13 cellular contexts compared by ENCODE assay signal in genomic region chr2:17541514-17541950, GRCh38. TPM values are rescaled to one million over a fixed set of nuclear protein-coding genes. Genes with fewer than 3 reads are reported as not detected.
DNase-seq lines count a peak whose midpoint lies in the region; ATAC-seq and TF ChIP-seq lines count a peak whose summit lies in the region.
"Had no signal": no experiment of that assay in that cellular context is flagged by ENCODE, and none has a peak within 500 bp of the region (broad histone marks: within the 10 kb centered on the region; RNA-seq: fewer than 3 reads in every experiment).

No MANE protein-coding gene starts in this region.

- H3K27me3 Mint-ChIP-seq in naive thymus-derived CD4-positive, alpha-beta T cell, result peaks cover 59 to 76% (median 65%) of the 10 kb centered on the region in 5 donors

- H3K27me3 ChIP-seq in MM.1S (replicated peaks; ENCODE audit: insufficient read depth, low read length), result 0 out of 2 replicates have a peak, but pooled peaks cover 10% of the 10 kb centered on the region
- peaks cover 43% of the 10 kb centered on the region for H3K27me3 ChIP-seq in ectodermal cell (ENCODE audit: control insufficient read depth, insufficient read depth, low read length, poor library complexity, severe bottlenecking)
- no peaks in the 10 kb centered on the region for H3K27me3 ChIP-seq in mesendoderm (ENCODE audit: insufficient read depth, low read length, poor library complexity)
- H3K27me3 ChIP-seq in suprapubic skin, result peaks cover 26% of the 10 kb centered on the region
- peaks cover 0 to 6% of the 10 kb centered on the region in 2 donors for H3K27me3 ChIP-seq in naive thymus-derived CD4-positive, alpha-beta T cell (ENCODE audit: control insufficient read depth in 2 of 2, insufficient read depth in 2 of 2, low read length in 2 of 2)

- H3K4me3 ChIP-seq in MM.1S (ENCODE audit: low read length) (peak overlapping the region; percentile 54; the same call in 1 of the 2 replicates), ectodermal cell (ENCODE audit: insufficient read depth, low read depth, low read length) (peak overlapping the region; percentile 60), mesendoderm (ENCODE audit: low read length) (peak overlapping the region; percentile 61), suprapubic skin (peak overlapping the region; percentile 65)
- no peak overlapping the region for H3K4me3 ChIP-seq in naive thymus-derived CD4-positive, alpha-beta T cell (ENCODE audit: low read length)

- peaks cover 0 to 12% (median 4%) of the 10 kb centered on the region in 7 donors for H3K4me1 Mint-ChIP-seq in naive thymus-derived CD4-positive, alpha-beta T cell

- H3K4me1 ChIP-seq in MM.1S (ENCODE audit: low read length) (0 out of 2 replicates have a peak, but pooled peaks cover 4% of the 10 kb centered on the region), ectodermal cell (ENCODE audit: control insufficient read depth, insufficient read depth, low read length) (no peaks in the 10 kb centered on the region), mesendoderm (ENCODE audit: control insufficient read depth, low read depth, low read length) (peaks cover 13% of the 10 kb centered on the region), suprapubic skin (peaks cover 33% of the 10 kb centered on the region)
- no peaks in the 10 kb centered on the region for H3K4me1 ChIP-seq in naive thymus-derived CD4-positive, alpha-beta T cell (ENCODE audit: control insufficient read depth in 2 of 2, insufficient read depth in 2 of 2, low read length in 2 of 2)

- POLR2A ChIA-PET in naive thymus-derived CD4-positive, alpha-beta T cell (lab: Charles Lee), result no interaction called here

- H4K8ac ChIP-seq in mesendoderm (ENCODE audit: low read depth, low read length), result no peak overlapping the region

- H3K23ac ChIP-seq in mesendoderm (ENCODE audit: low read length), result no peak overlapping the region

- no peak for TF ChIP-seq POLR2A in suprapubic skin (IDR thresholded peaks at IDR 0.05)

- H4K5ac ChIP-seq in mesendoderm (ENCODE audit: low read length), result no peak overlapping the region

- peaks cover 0 to 7% (median 0%) of the 10 kb centered on the region in 5 donors for H3K36me3 Mint-ChIP-seq in naive thymus-derived CD4-positive, alpha-beta T cell

- H3K36me3 ChIP-seq in MM.1S (replicated peaks; ENCODE audit: insufficient read depth, low read length) (no peaks in the 10 kb centered on the region), ectodermal cell (ENCODE audit: control insufficient read depth, insufficient read depth, low read length) (no peaks in the 10 kb centered on the region), mesendoderm (ENCODE audit: control insufficient read depth, insufficient read depth, low read length) (no peaks in the 10 kb centered on the region), suprapubic skin (no peaks in the 10 kb centered on the region)
- H3K36me3 ChIP-seq in naive thymus-derived CD4-positive, alpha-beta T cell (ENCODE audit: control insufficient read depth in 2 of 3, insufficient read depth in 3 of 3, low read length in 3 of 3), result no peaks in the 10 kb centered on the region

- DNase-seq in MM.1S (no peak), mesendoderm (no peak), suprapubic skin (ENCODE audit: low spot score in 2 of 2) (no peak), NCI-H2171 treated with DMSO at 0.1 percent for 48 hours (lab: John Stamatoyannopoulos, UW) (no peak), DMS53 (lab: John Stamatoyannopoulos, UW) (no peak)
- DNase-seq in naive thymus-derived CD4-positive, alpha-beta T cell, result no peak
- DNase-seq: activated B cell treated with CpG ODN at 0.5 μM for 24 hours; DMS153; effector memory CD8-positive, alpha-beta T cell; NCI-H2029 treated with DMSO at 0.1 percent for 48 hours had no signal

- no peaks in the 10 kb centered on the region for H3K79me1 ChIP-seq in mesendoderm (ENCODE audit: low read length)

- H3K4me3 Mint-ChIP-seq in naive thymus-derived CD4-positive, alpha-beta T cell, result no peak overlapping the region
- H3K4me3 Mint-ChIP-seq: activated B cell treated with CpG ODN at 0.5 μM for 24 hours; effector memory CD8-positive, alpha-beta T cell had no signal

- no peak overlapping the region for H2BK5ac ChIP-seq in mesendoderm (ENCODE audit: low read length)

- H3K9me2 ChIP-seq in MM.1S (replicated peaks; ENCODE audit: insufficient read depth, low read length), result no peaks in the 10 kb centered on the region

- H3K9me3 ChIP-seq in MM.1S (replicated peaks; ENCODE audit: insufficient read depth, low read length) (no peaks in the 10 kb centered on the region), ectodermal cell (ENCODE audit: control insufficient read depth, low read length) (no peaks in the 10 kb centered on the region), suprapubic skin (no peaks in the 10 kb centered on the region)
- H3K9me3 ChIP-seq in naive thymus-derived CD4-positive, alpha-beta T cell (ENCODE audit: control insufficient read depth in 2 of 3, low read length in 3 of 3), result no peaks in the 10 kb centered on the region

- H3K56ac ChIP-seq in mesendoderm (ENCODE audit: low read length), result peak overlapping the region; percentile 78

- 3% methylated on average over 12 of the region's 12 CpGs for WGBS in ectodermal cell, 2 experiments
- no CpG with 5 or more reads among the region's 12 CpGs for WGBS in mesendoderm (ENCODE audit: extremely low coverage, insufficient coverage, low lambda C conversion rate)
- WGBS in suprapubic skin, result 4% methylated on average over 12 of the region's 12 CpGs

- H3K27ac ChIP-seq in MM.1S (ENCODE audit: low read length), result no peak overlapping the region
- no peak overlapping the region for H3K27ac ChIP-seq in ectodermal cell (ENCODE audit: insufficient read depth, low read depth, low read length, poor library complexity, severe bottlenecking)
- no peak overlapping the region for H3K27ac ChIP-seq in mesendoderm (ENCODE audit: low read depth, low read length)
- H3K27ac ChIP-seq in suprapubic skin, result peak overlapping the region; percentile 86
- no peak overlapping the region for H3K27ac ChIP-seq in naive thymus-derived CD4-positive, alpha-beta T cell (ENCODE audit: low read depth, low read length)

- no peak overlapping the region for H2BK120ac ChIP-seq in mesendoderm (ENCODE audit: low read depth, low read length)

- ATAC-seq in naive thymus-derived CD4-positive, alpha-beta T cell, result no peak
- ATAC-seq: effector memory CD8-positive, alpha-beta T cell had no signal

- H3K9ac ChIP-seq in MM.1S (ENCODE audit: low read length) (no peak overlapping the region), mesendoderm (ENCODE audit: low read length) (peak overlapping the region; percentile 66)

- no peak overlapping the region for H2AK5ac ChIP-seq in mesendoderm (ENCODE audit: low read length)

- H3K27ac Mint-ChIP-seq in naive thymus-derived CD4-positive, alpha-beta T cell, result no peak overlapping the region
- H3K27ac Mint-ChIP-seq: activated B cell treated with CpG ODN at 0.5 μM for 24 hours; effector memory CD8-positive, alpha-beta T cell had no signal

- H3K4ac ChIP-seq in mesendoderm (ENCODE audit: low read depth, low read length), result no peak overlapping the region

- CTCF ChIA-PET in naive thymus-derived CD4-positive, alpha-beta T cell (lab: Charles Lee), result no interaction called here

- H3K4me2 ChIP-seq in MM.1S (ENCODE audit: low read depth, low read length), result peak overlapping the region; percentile 77
- H3K4me2 ChIP-seq in mesendoderm (ENCODE audit: low read length), result peak overlapping the region; percentile 94

- intact Hi-C loops in naive thymus-derived CD4-positive, alpha-beta T cell (cut with micrococcal nuclease), result no loop called here

- TF ChIP-seq EP300 in suprapubic skin (IDR thresholded peaks at IDR 0.05), result no peak

- H3K79me2 ChIP-seq in MM.1S (ENCODE audit: low read length) (no peaks in the 10 kb centered on the region), mesendoderm (ENCODE audit: control insufficient read depth, insufficient read depth, low read length) (peaks cover 12% of the 10 kb centered on the region)

- peaks cover 0 to 20% (median 5%) of the 10 kb centered on the region in 11 donors for H3K9me3 Mint-ChIP-seq in naive thymus-derived CD4-positive, alpha-beta T cell
- H3K9me3 Mint-ChIP-seq: activated B cell treated with CpG ODN at 0.5 μM for 24 hours had no signal

- TF ChIP-seq CTCF in MM.1S (IDR thresholded peaks at IDR 0.05; ENCODE audit: low read length) (no peak), suprapubic skin (IDR thresholded peaks at IDR 0.05) (no peak)

- no peak overlapping the region for H2AFZ ChIP-seq in MM.1S (ENCODE audit: low read length)

- no peak overlapping the region for H3K18ac ChIP-seq in mesendoderm (ENCODE audit: low read length)

- no peak overlapping the region for H2BK15ac ChIP-seq in mesendoderm (replicated peaks; ENCODE audit: low read depth)

- H4K20me1 ChIP-seq in MM.1S (ENCODE audit: insufficient read depth, low read length), result no peaks in the 10 kb centered on the region

- no peaks in the 10 kb centered on the region for H3F3A ChIP-seq in MM.1S (ENCODE audit: insufficient read depth, low read length)

RNA-seq across cellular contexts. Expression of gene VSNL1, which starts 1.0 kb away (rescaled TPM):
- 63.0 TPM for polyA plus RNA-seq in ectodermal cell (2013, experiment 1 of 4)
- polyA plus RNA-seq in ectodermal cell (2013, experiment 2 of 4), result 98.1 TPM
- polyA plus RNA-seq in ectodermal cell (2013, experiment 3 of 4), result 57.3 TPM
- 70.7 TPM for polyA plus RNA-seq in ectodermal cell (2013, experiment 4 of 4)
- 63.8 TPM for polyA plus RNA-seq in mesendoderm (2013, experiment 1 of 2)
- polyA plus RNA-seq in mesendoderm (2013, experiment 2 of 2), result 66.9 TPM
- 10 to 100 TPM in 3 of 4 donors, 1 to 10 TPM in 1; 6.0 to 18.8 (median 15.2) TPM for total RNA-seq in suprapubic skin
- total RNA-seq in naive thymus-derived CD4-positive, alpha-beta T cell, result not detected
- not detected for polyA plus RNA-seq in naive thymus-derived CD4-positive, alpha-beta T cell
- total RNA-seq: activated B cell treated with CpG ODN at 0.5 μM for 24 hours, HT1080, RPMI7951 had no signal

RNA-seq across cellular contexts. Expression of gene RAD51AP2, which starts 23.3 kb away (rescaled TPM):
- polyA plus RNA-seq in ectodermal cell (2013, experiment 1 of 4), result 0.37 TPM
- polyA plus RNA-seq in ectodermal cell (2013, experiment 2 of 4), result 0.39 TPM
- 0.32 TPM for polyA plus RNA-seq in ectodermal cell (2013, experiment 3 of 4)
- 0.24 TPM for polyA plus RNA-seq in ectodermal cell (2013, experiment 4 of 4)
- 0.07 TPM for polyA plus RNA-seq in mesendoderm (2013, experiment 1 of 2)
- polyA plus RNA-seq in mesendoderm (2013, experiment 2 of 2), result 0.07 TPM
- total RNA-seq in suprapubic skin, result under 1 TPM in 3 of 4 donors, not detected in 1; 0.11 to 0.89 (median 0.18) TPM
- total RNA-seq in naive thymus-derived CD4-positive, alpha-beta T cell, result not detected
- polyA plus RNA-seq in naive thymus-derived CD4-positive, alpha-beta T cell, result not detected
- total RNA-seq: activated B cell treated with CpG ODN at 0.5 μM for 24 hours, HT1080, RPMI7951 had no signal

Comparison
In these comparisons a context has a peak if more than half of its experiments do, and no peak if none do; other contexts are left out.
1. RNA of gene VSNL1, which starts 1.0 kb away (total RNA-seq): 6.0 to 18.8 TPM in suprapubic skin; not detected in naive thymus-derived CD4-positive, alpha-beta T cell; every median in the first group is over 4 times any median in the second.